In genomic region chr14:102588821-102589220, GRCh38 we compare ENCODE assay signal across 19 cellular contexts.
"Had no signal": no experiment of that assay in that cellular context is flagged by ENCODE, and none has a peak within 500 bp of the region (broad histone marks: within the 10 kb centered on the region; RNA-seq: fewer than 3 reads in every experiment).

No MANE protein-coding gene starts in this region.

- H2AFZ ChIP-seq: parathyroid adenoma had no signal

- H3K9me3 ChIP-seq: lower lobe of right lung, transverse colon had no signal

- H3K27me3 Mint-ChIP-seq: activated B cell treated with CpG ODN at 0.5 μM for 24 hours; activated naive CD8-positive, alpha-beta T cell had no signal

- H3K36me3 ChIP-seq: lower lobe of right lung, transverse colon had no signal

- H3K36me3 Mint-ChIP-seq: activated naive CD8-positive, alpha-beta T cell; immature natural killer cell had no signal

- H3K79me2 ChIP-seq: parathyroid adenoma had no signal

- DNase-seq: activated B cell treated with CpG ODN at 0.5 μM for 24 hours; activated CD4-positive, alpha-beta T cell treated with anti-CD3 and anti-CD28 coated beads for 48 hours; activated CD8-positive, alpha-beta memory T cell treated with anti-CD3 and anti-CD28 coated beads, Interleukin-2, amount 50 U/mL, for 4 hours; activated CD8-positive, alpha-beta T cell treated with anti-CD3 and anti-CD28 coated beads, Interleukin-2, amount 10 ng/mL, durations not matched to agents 7 days and 5 days; activated gamma-delta T cell treated with Interleukin-2 at 50 U/mL for 16 hours; amygdala; head of caudate nucleus; immature natural killer cell; left colon; lower lobe of right lung; midbrain; retina; stimulated activated CD4-positive, alpha-beta T cell treated with anti-CD3 and anti-CD28 coated beads, Interleukin-4, amount 100 ng/mL, for 24 hours; stimulated activated naive CD4-positive, alpha-beta T cell; substantia nigra; transverse colon had no signal

- H3K27ac ChIP-seq: lower lobe of right lung, parathyroid adenoma, transverse colon had no signal

- H3K27ac Mint-ChIP-seq: activated B cell treated with CpG ODN at 0.5 μM for 24 hours; activated CD8-positive, alpha-beta T cell treated with anti-CD3 and anti-CD28 coated beads, Interleukin-2, amount 10 ng/mL, durations not matched to agents 7 days and 5 days; activated naive CD8-positive, alpha-beta T cell; T-helper 2 cell treated with Interferon-gamma antibody and Interleukin-4, amounts not matched to agents 5 μg/mL and 100 μg/mL, for 36 hours had no signal

- H3K4me3 ChIP-seq: lower lobe of right lung, transverse colon had no signal

- H3K9me3 Mint-ChIP-seq: activated B cell treated with CpG ODN at 0.5 μM for 24 hours; immature natural killer cell; T-helper 2 cell treated with Interferon-gamma antibody and Interleukin-4, amounts not matched to agents 5 μg/mL and 100 μg/mL, for 36 hours had no signal

- H3K27me3 ChIP-seq: transverse colon had no signal

- ATAC-seq: activated CD8-positive, alpha-beta T cell treated with anti-CD3 and anti-CD28 coated beads, Interleukin-2, amount 10 ng/mL, durations not matched to agents 7 days and 5 days; left colon; lower lobe of right lung had no signal

- H3K4me3 Mint-ChIP-seq: activated B cell treated with CpG ODN at 0.5 μM for 24 hours; activated CD8-positive, alpha-beta T cell treated with anti-CD3 and anti-CD28 coated beads, Interleukin-2, amount 10 ng/mL, durations not matched to agents 7 days and 5 days; activated naive CD8-positive, alpha-beta T cell; T-helper 2 cell treated with Interferon-gamma antibody and Interleukin-4, amounts not matched to agents 5 μg/mL and 100 μg/mL, for 36 hours had no signal

- H3K9ac ChIP-seq: parathyroid adenoma had no signal
